1 cellular context compared by ENCODE assay signal in the genomic region with DNA sequence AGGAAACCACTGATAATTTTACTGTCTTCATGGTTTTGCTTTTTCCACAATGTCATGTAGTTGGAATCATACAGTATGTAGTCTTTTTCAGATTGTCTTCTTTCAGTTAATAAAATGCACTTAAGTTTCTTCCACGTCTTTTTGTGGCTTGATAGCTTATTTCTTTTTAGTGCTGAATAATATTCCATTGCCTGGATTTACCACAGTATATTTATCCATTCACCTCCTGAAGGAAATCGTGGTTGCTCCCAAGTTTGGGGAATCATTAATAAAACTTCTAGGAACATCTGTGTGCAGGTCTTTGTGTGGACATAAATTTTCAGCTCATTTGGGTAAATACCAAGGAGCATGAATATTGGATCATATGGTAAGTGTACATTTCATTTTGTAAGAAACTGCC.
TF ChIP-seq lines count a peak whose summit lies in the region.

No MANE protein-coding gene starts in this region.

TF ChIP-seq in K562, 482 proteins besides CTCF, POLR2A, EP300 and RAD21 (continued from another document):
- TF ChIP-seq FOXA3 (CRISPR knock-in tag; conservative IDR thresholded peaks at IDR 0.05 in 1 of 2, IDR thresholded peaks at IDR 0.05 in 1 of 2) (no peak), IRF9 (tag; IDR thresholded peaks at IDR 0.05) (no peak), BRD9 (IDR thresholded peaks at IDR 0.05; ENCODE audit: low read depth, partially characterized antibody) (no peak), SIX5 (IDR thresholded peaks at IDR 0.05; ENCODE audit: borderline replicate concordance in 1 of 2, insufficient read depth in 1 of 2, low read depth in 1 of 2, low read length in 2 of 2) (no peak), ZBED1 (IDR thresholded peaks at IDR 0.05) (no peak)
- TF ChIP-seq, protein P1, sequence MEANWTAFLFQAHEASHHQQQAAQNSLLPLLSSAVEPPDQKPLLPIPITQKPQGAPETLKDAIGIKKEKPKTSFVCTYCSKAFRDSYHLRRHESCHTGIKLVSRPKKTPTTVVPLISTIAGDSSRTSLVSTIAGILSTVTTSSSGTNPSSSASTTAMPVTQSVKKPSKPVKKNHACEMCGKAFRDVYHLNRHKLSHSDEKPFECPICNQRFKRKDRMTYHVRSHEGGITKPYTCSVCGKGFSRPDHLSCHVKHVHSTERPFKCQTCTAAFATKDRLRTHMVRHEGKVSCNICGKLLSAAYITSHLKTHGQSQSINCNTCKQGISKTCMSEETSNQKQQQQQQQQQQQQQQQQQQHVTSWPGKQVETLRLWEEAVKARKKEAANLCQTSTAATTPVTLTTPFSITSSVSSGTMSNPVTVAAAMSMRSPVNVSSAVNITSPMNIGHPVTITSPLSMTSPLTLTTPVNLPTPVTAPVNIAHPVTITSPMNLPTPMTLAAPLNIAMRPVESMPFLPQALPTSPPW (CRISPR knock-in tag; IDR thresholded peaks at IDR 0.05) = no peak
- TF ChIP-seq, protein P2, sequence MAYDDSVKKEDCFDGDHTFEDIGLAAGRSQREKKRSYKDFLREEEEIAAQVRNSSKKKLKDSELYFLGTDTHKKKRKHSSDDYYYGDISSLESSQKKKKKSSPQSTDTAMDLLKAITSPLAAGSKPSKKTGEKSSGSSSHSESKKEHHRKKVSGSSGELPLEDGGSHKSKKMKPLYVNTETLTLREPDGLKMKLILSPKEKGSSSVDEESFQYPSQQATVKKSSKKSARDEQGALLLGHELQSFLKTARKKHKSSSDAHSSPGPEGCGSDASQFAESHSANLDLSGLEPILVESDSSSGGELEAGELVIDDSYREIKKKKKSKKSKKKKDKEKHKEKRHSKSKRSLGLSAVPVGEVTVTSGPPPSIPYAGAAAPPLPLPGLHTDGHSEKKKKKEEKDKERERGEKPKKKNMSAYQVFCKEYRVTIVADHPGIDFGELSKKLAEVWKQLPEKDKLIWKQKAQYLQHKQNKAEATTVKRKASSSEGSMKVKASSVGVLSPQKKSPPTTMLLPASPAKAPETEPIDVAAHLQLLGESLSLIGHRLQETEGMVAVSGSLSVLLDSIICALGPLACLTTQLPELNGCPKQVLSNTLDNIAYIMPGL (CRISPR knock-in tag; IDR thresholded peaks at IDR 0.05) = no peak
